In the genomic region with DNA sequence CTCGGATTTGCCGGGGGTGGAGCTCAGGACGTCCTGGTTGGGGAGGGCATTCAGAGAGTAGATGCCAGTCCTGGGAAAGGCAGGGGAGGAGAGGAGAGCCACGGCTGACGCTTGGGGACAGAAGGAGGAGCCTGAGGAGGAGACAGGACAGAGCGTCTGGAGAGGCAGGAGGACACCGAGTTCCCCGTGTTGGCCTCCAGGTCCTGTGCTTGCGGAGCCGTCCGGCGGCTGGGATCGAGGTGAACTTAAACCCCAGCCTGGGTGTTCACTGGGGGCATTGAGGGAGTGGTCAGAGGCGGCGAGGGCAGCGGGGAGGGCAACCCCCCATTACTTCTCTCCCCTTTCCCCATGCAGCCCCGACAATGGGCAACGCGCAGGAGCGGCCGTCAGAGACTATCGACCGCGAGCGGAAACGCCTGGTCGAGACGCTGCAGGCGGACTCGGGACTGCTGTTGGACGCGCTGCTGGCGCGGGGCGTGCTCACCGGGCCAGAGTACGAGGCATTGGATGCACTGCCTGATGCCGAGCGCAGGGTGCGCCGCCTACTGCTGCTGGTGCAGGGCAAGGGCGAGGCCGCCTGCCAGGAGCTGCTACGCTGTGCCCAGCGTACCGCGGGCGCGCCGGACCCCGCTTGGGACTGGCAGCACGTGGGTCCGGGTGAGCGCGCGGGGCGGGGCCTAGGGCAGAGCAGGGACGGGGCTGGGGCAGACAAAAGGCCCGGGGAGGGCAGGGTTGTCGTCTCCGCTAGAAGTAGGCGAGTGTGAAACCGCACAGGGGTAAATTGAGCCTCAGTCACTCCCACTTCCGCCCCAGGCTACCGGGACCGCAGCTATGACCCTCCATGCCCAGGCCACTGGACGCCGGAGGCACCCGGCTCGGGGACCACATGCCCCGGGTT, we compare ENCODE assay signal across 1 cellular context.
TF ChIP-seq lines count a peak whose summit lies in the region.

No MANE protein-coding gene starts in this region.

TF ChIP-seq in endothelial cell of umbilical vein, 7 proteins besides CTCF, POLR2A, EP300 and RAD21:
- TF ChIP-seq MYC (IDR thresholded peaks at IDR 0.05; ENCODE audit: low read depth, low read length): peak; percentile 34
- no peak for TF ChIP-seq GATA2 (IDR thresholded peaks at IDR 0.05; ENCODE audit: insufficient read depth, insufficient read length, low read depth, low read length)
